Comparison of ENCODE assay signal across 19 cellular contexts in the genomic region with DNA sequence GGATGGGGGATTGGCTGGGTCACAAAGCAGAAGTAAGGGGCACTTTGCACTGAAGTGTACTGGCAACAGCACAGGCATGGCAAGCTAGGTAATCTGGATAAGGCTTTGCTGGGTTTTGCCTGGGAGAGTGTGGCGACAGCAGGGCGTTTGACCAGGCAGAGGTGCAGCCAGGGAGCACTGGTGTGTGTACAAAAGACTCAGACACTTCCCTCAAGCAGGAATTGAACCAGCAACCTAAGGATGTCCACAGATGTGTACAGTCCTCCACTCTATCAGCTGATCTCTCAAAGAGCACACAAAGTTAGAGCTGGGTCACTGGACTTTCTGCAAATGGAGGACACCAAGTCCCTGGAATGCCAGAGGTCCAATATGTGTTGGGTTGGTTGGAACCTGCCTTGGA. TPM values are rescaled to one million over a fixed set of nuclear protein-coding genes. Genes with fewer than 3 reads are reported as not detected.
DNase-seq lines count a peak whose midpoint lies in the region; ATAC-seq, FAIRE-seq and TF ChIP-seq lines count a peak whose summit lies in the region.
"Had no signal": no experiment of that assay in that cellular context is flagged by ENCODE, and none has a peak within 500 bp of the region (broad histone marks: within the 10 kb centered on the region; RNA-seq: fewer than 3 reads in every experiment).

No MANE protein-coding gene starts in this region.

- H3K4me1 Mint-ChIP-seq in stimulated activated naive B cell treated with anti-CD40 and anti-IgM and Interleukin-4, amounts not matched to agents 10 μg/mL and 1 μg/mL and 100 μg/mL, for 72 hours: peaks cover 39 to 51% of the 10 kb centered on the region in 2 donors
- peaks cover 12% of the 10 kb centered on the region for H3K4me1 Mint-ChIP-seq in Calu3 (ENCODE audit: low read depth, unreplicated experiment)

- TF ChIP-seq RAD21 in K562 (CRISPR knock-in tag; conservative IDR thresholded peaks at IDR 0.05 in 1 of 2, IDR thresholded peaks at IDR 0.05 in 1 of 2): no peak

- H4K20me1 ChIP-seq in Loucy (ENCODE audit: insufficient read depth, low read length, poor library complexity, severe bottlenecking) (no peaks in the 10 kb centered on the region), K562 (replicated peaks; ENCODE audit: control insufficient read depth, insufficient read depth, low read length) (no peaks in the 10 kb centered on the region)

- no peak for FAIRE-seq in K562 (lab: Jason Lieb, UNC)
- FAIRE-seq: H54 had no signal

- H3K9me1 ChIP-seq in K562 (ENCODE audit: control insufficient read depth, insufficient read depth, low read length): no peaks in the 10 kb centered on the region

- H3K9me2 ChIP-seq in Loucy (replicated peaks; ENCODE audit: low read depth, low read length): no peaks in the 10 kb centered on the region

- peaks cover 0 to 4% of the 10 kb centered on the region in 2 donors for H3K36me3 Mint-ChIP-seq in stimulated activated naive B cell treated with anti-CD40 and anti-IgM and Interleukin-4, amounts not matched to agents 10 μg/mL and 1 μg/mL and 100 μg/mL, for 72 hours
- H3K36me3 Mint-ChIP-seq in Calu3 (ENCODE audit: insufficient read depth, unreplicated experiment): no peaks in the 10 kb centered on the region

- peaks cover 2 to 5% of the 10 kb centered on the region in 2 donors for H3K9me3 Mint-ChIP-seq in stimulated activated naive B cell treated with anti-CD40 and anti-IgM and Interleukin-4, amounts not matched to agents 10 μg/mL and 1 μg/mL and 100 μg/mL, for 72 hours
- no peaks in the 10 kb centered on the region for H3K9me3 Mint-ChIP-seq in Calu3 (ENCODE audit: low read depth, unreplicated experiment)

- H3K4me2 ChIP-seq in Loucy (ENCODE audit: low read depth, low read length, poor library complexity, severe bottlenecking): no peak overlapping the region
- H3K4me2 ChIP-seq in K562 (ENCODE audit: insufficient read depth, low read length): no peak overlapping the region; the same call in 1 of the 2 replicates
- H3K4me2 ChIP-seq: PC-9 had no signal

- H3F3A ChIP-seq in Loucy (ENCODE audit: low read depth): no peaks in the 10 kb centered on the region; the same call in 1 of the 2 replicates

- peak overlapping the region; percentile 82 for H3K27ac Mint-ChIP-seq in stimulated activated naive B cell treated with anti-CD40 and anti-IgM and Interleukin-4, amounts not matched to agents 10 μg/mL and 1 μg/mL and 100 μg/mL, for 72 hours
- no peak overlapping the region for H3K27ac Mint-ChIP-seq in Calu3 (ENCODE audit: unreplicated experiment)

- H2AFZ ChIP-seq in Loucy (ENCODE audit: low read length): 0 out of 2 replicates have a peak overlapping the region, but pooled peaks have one; percentile 57
- H2AFZ ChIP-seq in K562 (ENCODE audit: low read depth, low read length): no peak overlapping the region
- H2AFZ ChIP-seq: PC-9 had no signal

- no peaks in the 10 kb centered on the region for H3K79me2 ChIP-seq in Loucy (ENCODE audit: insufficient read depth, low read length)
- no peaks in the 10 kb centered on the region for H3K79me2 ChIP-seq in K562 (ENCODE audit: control insufficient read depth, insufficient read depth, low read length)

- BruUV-seq in K562 (replicated peaks; lab: Mats Ljungman, UMichigan): no TSS peak
- BruUV-seq in Calu3 (replicated peaks; lab: Mats Ljungman, UMichigan): no TSS peak

- TF ChIP-seq CTCF in Loucy (conservative IDR thresholded peaks at IDR 0.05; ENCODE audit: low read length) (no peak), K562 (IDR thresholded peaks at IDR 0.05 in 2 of 3, conservative IDR thresholded peaks at IDR 0.05 in 1 of 3; ENCODE audit: insufficient read depth in 2 of 3, low read depth in 1 of 3, low read length in 3 of 3) (no peak), Calu3 (IDR thresholded peaks at IDR 0.05; ENCODE audit: unreplicated experiment) (no peak)

- no peaks in the 10 kb centered on the region for H3K27me3 Mint-ChIP-seq in stimulated activated naive B cell treated with anti-CD40 and anti-IgM and Interleukin-4, amounts not matched to agents 10 μg/mL and 1 μg/mL and 100 μg/mL, for 72 hours
- H3K27me3 Mint-ChIP-seq in Calu3 (ENCODE audit: unreplicated experiment): peaks cover 27% of the 10 kb centered on the region

- no peaks in the 10 kb centered on the region for H3K9me3 ChIP-seq in Loucy (ENCODE audit: insufficient read depth, low read depth, low read length)
- no peaks in the 10 kb centered on the region for H3K9me3 ChIP-seq in K562 (replicated peaks; ENCODE audit: control insufficient read depth, insufficient read depth, low read depth, low read length)

- H3K4me3 ChIP-seq in Loucy (ENCODE audit: low read length, poor library complexity, severe bottlenecking) (no peak overlapping the region), K562 (no peak overlapping the region)
- H3K4me3 ChIP-seq: PC-9 had no signal

- CTCF ChIA-PET in K562 (lab: Yijun Ruan, JAX; ENCODE audit: low intra/inter-chr PET ratio) (no interaction called here), Calu3 (lab: Charles Lee) (interaction anchor here (1.8 kb wide), 1 partner anchor 12 kb away, joined by 6 read pairs; no protein-coding TSS in a partner anchor)

- H3K4me1 ChIP-seq in Loucy (ENCODE audit: insufficient read depth, low read length, poor library complexity, severe bottlenecking) (peaks cover 25% of the 10 kb centered on the region), K562 (replicated peaks in 1 of 2; ENCODE audit: control insufficient read depth in 2 of 2, insufficient read depth in 2 of 2, low read length in 2 of 2) (peaks cover 5 to 11% of the 10 kb centered on the region in 2 experiments; a peak in 3 of 5 replicates)

- H3K27ac ChIP-seq in K562 (ENCODE audit: extremely low read depth, low read depth, low read length): no peak overlapping the region
- H3K27ac ChIP-seq: PC-9 had no signal

- ATAC-seq in K562: peak; percentile 31; the same call in 1 of the 3 replicates
- ATAC-seq in stimulated activated naive B cell treated with anti-CD40 and anti-IgM and Interleukin-4, amounts not matched to agents 10 μg/mL and 1 μg/mL and 100 μg/mL, for 72 hours (replicated peaks): no peak
- ATAC-seq: Right ventricle myocardium inferior, SK-N-SH treated with all-trans-retinoic acid at 6 μM for 48 hours had no signal

- 0% methylated on average over 2 of the region's 2 CpGs for WGBS in K562 (ENCODE audit: insufficient coverage, low coverage, missing lambda C conversion rate)

- no peak overlapping the region for H3K9ac ChIP-seq in Loucy (ENCODE audit: low read depth, low read length, poor library complexity, severe bottlenecking)
- H3K9ac ChIP-seq in K562 (ENCODE audit: insufficient read depth in 1 of 2, low read depth in 2 of 2, low read length in 2 of 2): no peak overlapping the region

- POLR2A ChIA-PET in K562 (lab: Yijun Ruan, JAX): no interaction called here

- H3K4me3 Mint-ChIP-seq in stimulated activated naive B cell treated with anti-CD40 and anti-IgM and Interleukin-4, amounts not matched to agents 10 μg/mL and 1 μg/mL and 100 μg/mL, for 72 hours: no peak overlapping the region
- H3K4me3 Mint-ChIP-seq in Calu3 (ENCODE audit: low read depth, unreplicated experiment): no peak overlapping the region

- no peaks in the 10 kb centered on the region for H3K27me3 ChIP-seq in Loucy (ENCODE audit: insufficient read depth, low read length, poor library complexity, severe bottlenecking)
- no peaks in the 10 kb centered on the region for H3K27me3 ChIP-seq in K562 (ENCODE audit: control insufficient read depth in 2 of 2, insufficient read depth in 2 of 2, low read length in 2 of 2)

- peak; percentile 11 for DNase-seq in EL
- DNase-seq in K562 (ENCODE audit: extremely low read depth in 1 of 4, low spot score in 3 of 4): peak in 1 of 4 experiments; percentile 19
- DNase-seq in stimulated activated naive B cell treated with anti-CD40 and anti-IgM and Interleukin-4, amounts not matched to agents 10 μg/mL and 1 μg/mL and 100 μg/mL, for 72 hours: no peak
- DNase-seq in Calu3: no peak
- DNase-seq in KBM-7: no peak
- DNase-seq in NCI-H226: no peak
- DNase-seq: C1 segment of cervical spinal cord, GF-D8, NCI-H1436 treated with DMSO at 0.1 percent for 48 hours, NCI-H2081 treated with DMSO at 0.1 percent for 48 hours, NCI-H2227 treated with DMSO at 0.1 percent for 48 hours, NCI-H526, PC-9 had no signal

- no peak for TF ChIP-seq EP300 in K562 (IDR thresholded peaks at IDR 0.05; ENCODE audit: low read length)

- intact Hi-C loops in K562 (cut with micrococcal nuclease) (no loop called here), Calu3 (cut with micrococcal nuclease; ENCODE audit: unreplicated experiment) (no loop called here)

- H3K36me3 ChIP-seq in Loucy (ENCODE audit: insufficient read depth, low read length) (no peaks in the 10 kb centered on the region), K562 (ENCODE audit: control insufficient read depth, insufficient read depth, low read length) (no peaks in the 10 kb centered on the region)

- in situ Hi-C loops in K562 (cut with MboI): no loop called here
- in situ Hi-C loops in KBM-7 (cut with MboI; ENCODE audit: low pct_unique_long_range_greater_than_20kb, low sequenced_read_pairs): no loop called here

- TF ChIP-seq POLR2A in K562 (conservative IDR thresholded peaks at IDR 0.05): no peak

RNA-seq across cellular contexts. Expression of gene RNASE4, which starts 15.4 kb away (rescaled TPM):
- total RNA-seq in K562 (2011; cell fraction: chromatin; rRNA removed; ENCODE audit: low replicate concordance): not detected in 2 replicates
- total RNA-seq in K562 (2011; cell fraction: nucleolus; rRNA removed): 0.13 TPM in 1 of 2 replicates, not detected in the other
- total RNA-seq in K562 (2011; cell fraction: nucleoplasm; rRNA removed): 0.38 TPM in 1 of 2 replicates, not detected in the other
- total RNA-seq in K562 (2014; rRNA removed): 0.09 and 0.12 TPM in 2 replicates
- 0.22 TPM in 1 of 2 replicates, not detected in the other for total RNA-seq in K562 (2014; rRNA removed; fragmentation: Illumina TruSeq; extraction: Trizol)
- not detected in 2 replicates for total RNA-seq in K562 (2015; rRNA removed; fragmentation: Illumina TruSeq; extraction: Trizol)
- 0.22 and 0.29 TPM in 2 replicates for total RNA-seq in K562 (2021)
- 0.10 and 0.53 TPM in 2 replicates for polyA plus RNA-seq in K562 (2011; rRNA removed)
- polyA plus RNA-seq in K562 (2011; cell fraction: cytosol; rRNA removed): 0.12 and 0.46 TPM in 2 replicates
- 0.11 and 0.18 TPM in 2 replicates for polyA plus RNA-seq in K562 (2011; cell fraction: nucleus; rRNA removed)
- polyA plus RNA-seq in K562 (2012): 0.14 and 0.64 TPM in 2 replicates
- 0.09 TPM in 1 of 2 replicates, not detected in the other for polyA plus RNA-seq in K562 (2014; fragmentation: Illumina TruSeq; extraction: Trizol)
- under 1 TPM; 0.13 to 0.14 TPM for polyA plus RNA-seq in K562 (2014; fragmentation: Nextera tagmentation; extraction: Ambion mirVana)
- polyA plus RNA-seq in K562 (2014; rRNA removed): not detected in 2 replicates
- polyA minus RNA-seq in K562 (2011; rRNA and poly(A)+ RNA removed): 0.39 TPM in 1 of 2 replicates, not detected in the other
- not detected in 2 replicates for polyA minus RNA-seq in K562 (2011; cell fraction: cytosol; rRNA and poly(A)+ RNA removed)
- not detected in 2 replicates for polyA minus RNA-seq in K562 (2011; cell fraction: nucleus; rRNA and poly(A)+ RNA removed)
- 5.3 and 7.3 TPM in 2 replicates for total RNA-seq in Calu3 (2022)

RNA-seq across cellular contexts. Expression of gene ANG, which starts 19.6 kb away (rescaled TPM):
- not detected in 2 replicates for total RNA-seq in K562 (2011; cell fraction: chromatin; rRNA removed; ENCODE audit: low replicate concordance)
- not detected in 2 replicates for total RNA-seq in K562 (2011; cell fraction: nucleolus; rRNA removed)
- not detected in 2 replicates for total RNA-seq in K562 (2011; cell fraction: nucleoplasm; rRNA removed)
- total RNA-seq in K562 (2014; rRNA removed) (0.73 TPM in 1 of 2 replicates, not detected in the other), K562 (2014; rRNA removed; fragmentation: Illumina TruSeq; extraction: Trizol) (not detected in 2 replicates), K562 (2015; rRNA removed; fragmentation: Illumina TruSeq; extraction: Trizol) (not detected in 2 replicates), K562 (2021) (0.42 and 0.44 TPM in 2 replicates), Calu3 (2022) (4.0 and 4.4 TPM in 2 replicates)
- polyA plus RNA-seq in K562 (2011; rRNA removed) (0.12 and 0.22 TPM in 2 replicates), K562 (2014; fragmentation: Illumina TruSeq; extraction: Trizol) (0.26 TPM in 1 of 2 replicates, not detected in the other), K562 (2014; fragmentation: Nextera tagmentation; extraction: Ambion mirVana) (under 1 TPM; 0.21 to 0.34 TPM), K562 (2014; rRNA removed) (0.96 TPM in 1 of 2 replicates, not detected in the other)
- polyA plus RNA-seq in K562 (2011; cell fraction: cytosol; rRNA removed): 0.18 and 0.42 TPM in 2 replicates
- polyA plus RNA-seq in K562 (2011; cell fraction: nucleus; rRNA removed): not detected in 2 replicates
- polyA plus RNA-seq in K562 (2012): 0.27 and 0.37 TPM in 2 replicates
- not detected in 2 replicates for polyA minus RNA-seq in K562 (2011; rRNA and poly(A)+ RNA removed)
- not detected in 2 replicates for polyA minus RNA-seq in K562 (2011; cell fraction: cytosol; rRNA and poly(A)+ RNA removed)
- not detected in 2 replicates for polyA minus RNA-seq in K562 (2011; cell fraction: nucleus; rRNA and poly(A)+ RNA removed)

RNA-seq across cellular contexts. Expression of gene OR6S1, which starts 27.5 kb away (rescaled TPM):
- total RNA-seq in K562 (2011; cell fraction: chromatin; rRNA removed; ENCODE audit: low replicate concordance): not detected in 2 replicates
- total RNA-seq in K562 (2011; cell fraction: nucleolus; rRNA removed): not detected in 2 replicates
- total RNA-seq in K562 (2011; cell fraction: nucleoplasm; rRNA removed): not detected in 2 replicates
- total RNA-seq in K562 (2014; rRNA removed): not detected in 2 replicates
- total RNA-seq in K562 (2014; rRNA removed; fragmentation: Illumina TruSeq; extraction: Trizol): not detected in 2 replicates
- total RNA-seq in K562 (2015; rRNA removed; fragmentation: Illumina TruSeq; extraction: Trizol): not detected in 2 replicates
- not detected in 2 replicates for total RNA-seq in K562 (2021)
- polyA plus RNA-seq in K562 (2011; rRNA removed): not detected in 2 replicates
- polyA plus RNA-seq in K562 (2011; cell fraction: cytosol; rRNA removed): not detected in 2 replicates
- polyA plus RNA-seq in K562 (2011; cell fraction: nucleus; rRNA removed): not detected in 2 replicates
- not detected in 2 replicates for polyA plus RNA-seq in K562 (2012)
- polyA plus RNA-seq in K562 (2014; fragmentation: Illumina TruSeq; extraction: Trizol): not detected in 2 replicates
- not detected for polyA plus RNA-seq in K562 (2014; fragmentation: Nextera tagmentation; extraction: Ambion mirVana)
- polyA plus RNA-seq in K562 (2014; rRNA removed): not detected in 2 replicates
- not detected in 2 replicates for polyA minus RNA-seq in K562 (2011; rRNA and poly(A)+ RNA removed)
- polyA minus RNA-seq in K562 (2011; cell fraction: cytosol; rRNA and poly(A)+ RNA removed): not detected in 2 replicates
- polyA minus RNA-seq in K562 (2011; cell fraction: nucleus; rRNA and poly(A)+ RNA removed): not detected in 2 replicates
- total RNA-seq in Calu3 (2022): not detected in 2 replicates
- total RNA-seq: PC-9; Right ventricle myocardium inferior; T-helper 1 cell treated with Interleukin-12 subunit alpha and Interleukin-12 subunit beta and Interleukin-4 antibody, amounts not matched to agents 30 ng/mL and 1 ng/mL, for 36 hours had no signal
- polyA plus RNA-seq: AG04450 had no signal
